1 cellular context compared by ENCODE assay signal in genomic region chr1:165871311-165872067, GRCh38.
TF ChIP-seq lines count a peak whose summit lies in the region.

No MANE protein-coding gene starts in this region.

TF ChIP-seq in GM23338, 12 proteins besides CTCF, POLR2A, EP300 and RAD21 (continued from another document):
- TF ChIP-seq ZNF462 (CRISPR knock-in tag; IDR thresholded peaks at IDR 0.05) (peak; percentile 14; the same call in 1 of the 2 replicates), STAT1 (IDR thresholded peaks at IDR 0.05; ENCODE audit: unreplicated experiment) (no peak), ZNF114 (CRISPR knock-in tag; IDR thresholded peaks at IDR 0.05) (no peak), NANOG (IDR thresholded peaks at IDR 0.05; ENCODE audit: borderline replicate concordance) (no peak), ETS1 (IDR thresholded peaks at IDR 0.05) (no peak), CREB1 (CRISPR knock-in tag; IDR thresholded peaks at IDR 0.05; ENCODE audit: low read depth) (no peak)
